In the genomic region with DNA sequence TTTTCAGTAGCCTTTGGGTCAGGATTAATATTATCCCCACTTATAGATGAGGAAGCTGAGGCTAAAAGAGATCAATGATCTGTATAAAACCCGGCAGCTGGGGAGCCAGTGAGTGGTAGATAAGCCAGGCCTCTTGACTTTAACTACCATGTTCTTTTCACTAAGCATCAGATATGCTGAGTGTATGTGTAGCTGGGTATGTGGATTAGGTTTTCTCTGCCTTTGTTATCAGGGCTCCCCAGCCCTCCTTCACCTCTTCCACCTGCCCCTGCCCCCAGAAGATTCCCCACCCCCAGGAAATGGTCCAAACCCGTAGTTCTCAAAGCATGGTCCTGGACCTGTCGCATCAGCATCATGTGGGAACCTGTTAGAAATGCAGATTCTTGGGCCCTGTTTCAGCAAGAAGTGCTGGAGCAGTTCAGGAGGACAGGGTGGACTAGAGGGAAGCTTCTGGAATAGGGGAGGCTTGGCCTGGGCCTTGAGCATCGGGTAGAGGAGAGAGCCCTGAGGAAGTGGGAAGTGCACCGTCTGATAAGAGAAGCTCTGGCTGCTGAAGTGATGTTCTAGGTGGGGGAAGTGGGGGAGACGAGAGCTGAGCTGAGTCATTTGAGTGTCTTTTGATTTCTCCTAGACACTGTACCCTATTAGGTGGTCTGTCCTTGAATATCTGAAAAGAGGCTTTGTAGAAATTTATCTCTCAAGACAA, we compare ENCODE assay signal across 15 cellular contexts.
DNase-seq lines count a peak whose midpoint lies in the region; ATAC-seq, FAIRE-seq and TF ChIP-seq lines count a peak whose summit lies in the region.
"Had no signal": no experiment of that assay in that cellular context is flagged by ENCODE, and none has a peak within 500 bp of the region (broad histone marks: within the 10 kb centered on the region; RNA-seq: fewer than 3 reads in every experiment).

No MANE protein-coding gene starts in this region.

- H3K4me3 ChIP-seq in BLaER1 (no peak overlapping the region), OCI-LY3 (ENCODE audit: low read length) (no peak overlapping the region), K562 (no peak overlapping the region)
- no peak overlapping the region for H3K4me3 ChIP-seq in CD8-positive, alpha-beta memory T cell (ENCODE audit: low read length)
- H3K4me3 ChIP-seq: GM23248 had no signal

- TF ChIP-seq CTCF in OCI-LY3 (IDR thresholded peaks at IDR 0.05; ENCODE audit: low read depth, low read length) (no peak), K562 (IDR thresholded peaks at IDR 0.05 in 2 of 3, conservative IDR thresholded peaks at IDR 0.05 in 1 of 3; ENCODE audit: insufficient read depth in 2 of 3, low read depth in 1 of 3, low read length in 3 of 3) (no peak)

- no peaks in the 10 kb centered on the region for H4K20me1 ChIP-seq in BLaER1
- H4K20me1 ChIP-seq in OCI-LY3 (ENCODE audit: insufficient read depth, low read length), result no peaks in the 10 kb centered on the region
- peaks cover 8% of the 10 kb centered on the region; the same call in 1 of the 2 replicates for H4K20me1 ChIP-seq in K562 (replicated peaks; ENCODE audit: control insufficient read depth, insufficient read depth, low read length)

- FAIRE-seq in GM12891 (lab: Jason Lieb, UNC) (no peak), K562 (lab: Jason Lieb, UNC) (peak; percentile 70)
- FAIRE-seq: G401.6 had no signal

- H3K36me3 ChIP-seq in BLaER1 (no peaks in the 10 kb centered on the region), OCI-LY3 (replicated peaks; ENCODE audit: low read depth, low read length) (no peaks in the 10 kb centered on the region), K562 (ENCODE audit: control insufficient read depth, insufficient read depth, low read length) (no peaks in the 10 kb centered on the region)
- no peaks in the 10 kb centered on the region for H3K36me3 ChIP-seq in CD8-positive, alpha-beta memory T cell (ENCODE audit: insufficient read depth, low read length)

- POLR2A ChIA-PET in K562 (lab: Yijun Ruan, JAX), result interaction anchor here (0.6 to 0.7 kb wide), 2 partner anchors 8 to 88 kb away, joined by 3 read pairs; no protein-coding TSS in a partner anchor
- POLR2A ChIA-PET in CD8-positive, alpha-beta memory T cell (lab: Charles Lee), result no interaction called here

- H3K27me3 Mint-ChIP-seq in CD8-positive, alpha-beta memory T cell, result peaks cover 38 to 66% of the 10 kb centered on the region in 2 donors

- H3K27me3 ChIP-seq in BLaER1, result no peaks in the 10 kb centered on the region
- H3K27me3 ChIP-seq in OCI-LY3 (ENCODE audit: low read depth, low read length), result no peaks in the 10 kb centered on the region
- H3K27me3 ChIP-seq in K562 (ENCODE audit: control insufficient read depth in 2 of 2, insufficient read depth in 2 of 2, low read length in 2 of 2), result peaks cover 0 to 19% of the 10 kb centered on the region in 2 experiments; a peak in 1 of 5 replicates
- peaks cover 2% of the 10 kb centered on the region for H3K27me3 ChIP-seq in CD8-positive, alpha-beta memory T cell (ENCODE audit: insufficient read depth, low read length, poor library complexity, severe bottlenecking)

- TF ChIP-seq RAD21 in K562 (CRISPR knock-in tag; conservative IDR thresholded peaks at IDR 0.05 in 1 of 2, IDR thresholded peaks at IDR 0.05 in 1 of 2), result no peak

- peak overlapping the region; percentile 54 for H3K4me2 ChIP-seq in BLaER1
- peak overlapping the region; percentile 51 for H3K4me2 ChIP-seq in OCI-LY3 (ENCODE audit: low read length)
- no peak overlapping the region for H3K4me2 ChIP-seq in K562 (ENCODE audit: insufficient read depth, low read length)

- H3K27ac ChIP-seq in BLaER1 (no peak overlapping the region), OCI-LY3 (ENCODE audit: low read length) (peak overlapping the region; percentile 51), K562 (ENCODE audit: extremely low read depth, low read depth, low read length) (no peak overlapping the region)
- no peak overlapping the region for H3K27ac ChIP-seq in CD8-positive, alpha-beta memory T cell (ENCODE audit: low read depth, low read length)
- H3K27ac ChIP-seq: GM23248 had no signal

- DNase-seq in GM12891 (ENCODE audit: insufficient read length, low spot score), result no peak
- DNase-seq in K562 (ENCODE audit: extremely low read depth in 1 of 4, low spot score in 3 of 4), result peak; percentile 29 to 57 (median 44)
- no peak for DNase-seq in activated T-cell treated with anti-CD3 and anti-CD28 coated beads, Interleukin-2, amount 50 U/mL, for 48 hours
- DNase-seq in H4 (ENCODE audit: low spot score), result no peak
- DNase-seq in CD8-positive, alpha-beta memory T cell, result no peak
- no peak for DNase-seq in stimulated activated CD4-positive, alpha-beta T cell treated with anti-CD3 and anti-CD28 coated beads, Interleukin-2, amount 100 ng/mL, for 48 hours
- DNase-seq: C1 segment of cervical spinal cord, NCI-H187, NCI-H345, SIG-M5 had no signal

- in situ Hi-C loops in K562 (cut with MboI), result no loop called here

- intact Hi-C loops in K562 (cut with micrococcal nuclease), result no loop called here

- 0% methylated on average over 5 of the region's 6 CpGs for WGBS in K562 (ENCODE audit: insufficient coverage, low coverage, missing lambda C conversion rate)

- H3K9ac ChIP-seq in BLaER1 (no peak overlapping the region), OCI-LY3 (ENCODE audit: low read length) (peak overlapping the region; percentile 28; the same call in 1 of the 2 replicates), K562 (ENCODE audit: insufficient read depth in 1 of 2, low read depth in 2 of 2, low read length in 2 of 2) (no peak overlapping the region)
- H3K9ac ChIP-seq: GM23248 had no signal

- H3K79me2 ChIP-seq in OCI-LY3 (ENCODE audit: low read length) (no peaks in the 10 kb centered on the region), K562 (ENCODE audit: control insufficient read depth, insufficient read depth, low read length) (no peaks in the 10 kb centered on the region)

- no peaks in the 10 kb centered on the region for H3K9me3 ChIP-seq in BLaER1
- H3K9me3 ChIP-seq in OCI-LY3 (ENCODE audit: insufficient read depth, low read length), result no peaks in the 10 kb centered on the region
- H3K9me3 ChIP-seq in K562 (replicated peaks; ENCODE audit: control insufficient read depth, insufficient read depth, low read depth, low read length), result no peaks in the 10 kb centered on the region
- no peaks in the 10 kb centered on the region for H3K9me3 ChIP-seq in CD8-positive, alpha-beta memory T cell (ENCODE audit: low read length)

- H2AFZ ChIP-seq in OCI-LY3 (ENCODE audit: low read depth, low read length) (peak overlapping the region; percentile 58; the same call in 1 of the 2 replicates), K562 (ENCODE audit: low read depth, low read length) (no peak overlapping the region)
- H2AFZ ChIP-seq: GM23248 had no signal

- no peaks in the 10 kb centered on the region for H3K9me3 Mint-ChIP-seq in CD8-positive, alpha-beta memory T cell

- H3K9me1 ChIP-seq in K562 (ENCODE audit: control insufficient read depth, insufficient read depth, low read length), result no peaks in the 10 kb centered on the region

- H3K4me1 ChIP-seq in BLaER1 (peaks cover 10% of the 10 kb centered on the region), OCI-LY3 (ENCODE audit: low read length) (peaks cover 23% of the 10 kb centered on the region), K562 (replicated peaks in 1 of 2; ENCODE audit: control insufficient read depth in 2 of 2, insufficient read depth in 2 of 2, low read length in 2 of 2) (peaks cover 8 to 11% of the 10 kb centered on the region in 2 experiments; a peak in 4 of 5 replicates)
- no peaks in the 10 kb centered on the region for H3K4me1 ChIP-seq in CD8-positive, alpha-beta memory T cell (ENCODE audit: insufficient read depth, low read length)

- H3K4me1 Mint-ChIP-seq in CD8-positive, alpha-beta memory T cell, result no peaks in the 10 kb centered on the region

- BruUV-seq in K562 (replicated peaks; lab: Mats Ljungman, UMichigan), result no TSS peak

- H3K27ac Mint-ChIP-seq in CD8-positive, alpha-beta memory T cell, result no peak overlapping the region

- TF ChIP-seq POLR2A in GM12891 (IDR thresholded peaks at IDR 0.05; ENCODE audit: low read depth, low read length) (no peak), K562 (conservative IDR thresholded peaks at IDR 0.05) (no peak)

- CTCF ChIA-PET in K562 (lab: Yijun Ruan, JAX; ENCODE audit: low intra/inter-chr PET ratio), result no interaction called here
- CTCF ChIA-PET in CD8-positive, alpha-beta memory T cell (lab: Charles Lee), result no interaction called here

- peak; percentile 36; the same call in 1 of the 2 replicates for TF ChIP-seq EP300 in K562 (IDR thresholded peaks at IDR 0.05; ENCODE audit: low read length)

- peak; percentile 78 for ATAC-seq in K562
- ATAC-seq: PC-3 had no signal

- H3K4me3 Mint-ChIP-seq in CD8-positive, alpha-beta memory T cell, result no peak overlapping the region

- H3K36me3 Mint-ChIP-seq in CD8-positive, alpha-beta memory T cell, result no peaks in the 10 kb centered on the region

TF ChIP-seq in GM12891, 5 proteins besides CTCF, POLR2A, EP300 and RAD21:
- TF ChIP-seq POLR2AphosphoS5 (IDR thresholded peaks at IDR 0.05; ENCODE audit: low read depth, low read length) (no peak), SPI1 (IDR thresholded peaks at IDR 0.05; ENCODE audit: low read depth, low read length) (peak; percentile 29; the same call in 1 of the 2 replicates)

TF ChIP-seq in K562, 482 proteins besides CTCF, POLR2A, EP300 and RAD21 (continues in another document):
- TF ChIP-seq ZHX1 (conservative IDR thresholded peaks at IDR 0.05; ENCODE audit: low read length) (no peak), ETV6 (IDR thresholded peaks at IDR 0.05; ENCODE audit: borderline replicate concordance in 1 of 2, low read depth in 2 of 2, low read length in 1 of 2) (peak in 1 of 2 experiments; percentile 23; a peak in 2 of 4 replicates), ETV6 (CRISPR knock-in tag; IDR thresholded peaks at IDR 0.05; ENCODE audit: borderline replicate concordance) (no peak), ZNF696 (CRISPR knock-in tag; conservative IDR thresholded peaks at IDR 0.05) (no peak), DPF2 (IDR thresholded peaks at IDR 0.05) (0 out of 2 replicates have a peak, but pooled peaks have one; percentile 20)

Comparison
In these comparisons a context has a peak if more than half of its experiments do, and no peak if none do; other contexts are left out.
1. DNase-seq: peak in K562 (4 of 4); none in GM12891 (single experiment), activated T-cell treated with anti-CD3 and anti-CD28 coated beads, Interleukin-2, amount 50 U/mL, for 48 hours (0 of 2), H4 (single experiment), CD8-positive, alpha-beta memory T cell (0 of 5) and stimulated activated CD4-positive, alpha-beta T cell treated with anti-CD3 and anti-CD28 coated beads, Interleukin-2, amount 100 ng/mL, for 48 hours (0 of 2).